9 cellular contexts compared by ENCODE assay signal in genomic region chr12:2794261-2794735, GRCh38.
DNase-seq lines count a peak whose midpoint lies in the region; FAIRE-seq and TF ChIP-seq lines count a peak whose summit lies in the region.
"Had no signal": no experiment of that assay in that cellular context is flagged by ENCODE, and none has a peak within 500 bp of the region (broad histone marks: within the 10 kb centered on the region; RNA-seq: fewer than 3 reads in every experiment).

No MANE protein-coding gene starts in this region.

- DNase-seq in DMS 273 (lab: John Stamatoyannopoulos, UW; ENCODE audit: unreplicated experiment) (peak; percentile 42), DMS 273 treated with DMSO at 0.1 percent for 48 hours (lab: John Stamatoyannopoulos, UW) (no peak), NCI-H1092 (lab: John Stamatoyannopoulos, UW) (peak; percentile 37), astrocyte of the cerebellum (ENCODE audit: low read depth) (no peak), hippocampal formation (lab: John Stamatoyannopoulos, UW) (peak; percentile 63 to 79), putamen (ENCODE audit: low spot score) (peak; percentile 73), RCC 7860 (ENCODE audit: low spot score) (no peak), GM19240 (ENCODE audit: insufficient read length, low spot score) (no peak)

- FAIRE-seq in RCC 7860 (lab: Jason Lieb, UNC): no peak
- FAIRE-seq: A204.1 had no signal

- in situ Hi-C loops in astrocyte of the cerebellum (cut with HindIII; ENCODE audit: low sequenced_read_pairs): no loop called here

- peak overlapping the region; percentile 62 for H3K4me3 ChIP-seq in astrocyte of the cerebellum (ENCODE audit: low read depth, low read length)

- TF ChIP-seq CTCF in astrocyte of the cerebellum (IDR thresholded peaks at IDR 0.05; ENCODE audit: low read depth, low read length, missing control alignments): no peak

Comparison
In these comparisons a context has a peak if more than half of its experiments do, and no peak if none do; other contexts are left out.
1. DNase-seq: peak in DMS 273 (single experiment), NCI-H1092 (single experiment), hippocampal formation (2 of 2) and putamen (single experiment); none in DMS 273 treated with DMSO at 0.1 percent for 48 hours (single experiment), astrocyte of the cerebellum (single experiment), RCC 7860 (single experiment) and GM19240 (single experiment).